In the genomic region with DNA sequence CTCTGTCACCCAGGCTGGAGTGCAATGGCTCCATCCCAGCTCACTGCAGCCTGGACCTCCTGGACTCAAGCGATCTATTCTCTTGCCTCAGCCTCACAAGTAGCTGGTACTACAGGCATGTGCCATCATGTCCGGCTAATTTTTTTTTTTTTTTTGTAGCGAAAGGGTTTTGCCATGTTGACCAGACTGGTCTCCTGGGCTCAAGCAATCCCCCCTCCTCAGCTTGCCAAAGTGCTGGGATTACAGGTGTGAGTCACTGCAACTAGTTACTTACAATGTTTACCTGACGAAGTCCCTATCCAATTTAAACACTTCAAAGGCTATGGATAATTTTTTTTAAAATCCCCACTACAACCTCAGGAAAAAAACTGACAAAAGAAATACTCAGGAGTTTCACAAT, we compare ENCODE assay signal across 1 cellular context.
TF ChIP-seq lines count a peak whose summit lies in the region.

No MANE protein-coding gene starts in this region.

TF ChIP-seq in GM12878, 131 proteins besides CTCF, POLR2A, EP300 and RAD21:
- TF ChIP-seq NR2C2 (IDR thresholded peaks at IDR 0.05; ENCODE audit: borderline replicate concordance, control insufficient read depth, insufficient read length, low read depth) (no peak), POLR2AphosphoS5 (IDR thresholded peaks at IDR 0.05; ENCODE audit: low read length) (no peak), RAD51 (IDR thresholded peaks at IDR 0.05) (no peak), CHD2 (IDR thresholded peaks at IDR 0.05; ENCODE audit: borderline replicate concordance, low read depth, low read length) (no peak), SUPT20H (IDR thresholded peaks at IDR 0.05; ENCODE audit: borderline replicate concordance, control insufficient read depth, low read depth, low read length) (no peak), IKZF2 (IDR thresholded peaks at IDR 0.05) (no peak)
